ENCODE assay signal across 8 cellular contexts in genomic region chr2:197514754-197515153, GRCh38. TPM values are rescaled to one million over a fixed set of nuclear protein-coding genes. Genes with fewer than 3 reads are reported as not detected.
DNase-seq lines count a peak whose midpoint lies in the region; ATAC-seq and TF ChIP-seq lines count a peak whose summit lies in the region.

No MANE protein-coding gene starts in this region.

- H3K9ac ChIP-seq in HUES6 (ENCODE audit: low read length), result no peak overlapping the region

- peak overlapping the region; percentile 83 for H3K27ac Mint-ChIP-seq in activated T-helper 1 cell treated with anti-CD3 and anti-CD28 coated beads, Interleukin-12 subunit alpha, Interleukin-12 subunit beta, Interleukin-2, Interleukin-4 antibody, amounts not matched to agents 30 ng/mL and 10 ng/mL and 1 ng/mL, durations not matched to agents 14 hours and 24 hours and 36 hours

- H3K4me3 Mint-ChIP-seq in activated T-helper 1 cell treated with anti-CD3 and anti-CD28 coated beads, Interleukin-12 subunit alpha, Interleukin-12 subunit beta, Interleukin-2, Interleukin-4 antibody, amounts not matched to agents 30 ng/mL and 10 ng/mL and 1 ng/mL, durations not matched to agents 14 hours and 24 hours and 36 hours, result peak overlapping the region; percentile 98

- H3K36me3 Mint-ChIP-seq in activated T-helper 1 cell treated with anti-CD3 and anti-CD28 coated beads, Interleukin-12 subunit alpha, Interleukin-12 subunit beta, Interleukin-2, Interleukin-4 antibody, amounts not matched to agents 30 ng/mL and 10 ng/mL and 1 ng/mL, durations not matched to agents 14 hours and 24 hours and 36 hours (ENCODE audit: low read depth), result peaks cover 8% of the 10 kb centered on the region

- H3K27me3 ChIP-seq in HUES6 (ENCODE audit: control insufficient read depth, insufficient read depth, low read length) (no peaks in the 10 kb centered on the region), tibial artery (no peaks in the 10 kb centered on the region)

- H3K9me3 ChIP-seq in HUES6 (ENCODE audit: control insufficient read depth, insufficient read depth, low read depth, low read length), result no peaks in the 10 kb centered on the region
- no peaks in the 10 kb centered on the region for H3K9me3 ChIP-seq in tibial artery

- H3K4me3 ChIP-seq in HUES6 (ENCODE audit: low read depth, low read length), result peak overlapping the region; percentile 88
- H3K4me3 ChIP-seq in tibial artery, result peak overlapping the region; percentile 90 to 93

- H3K36me3 ChIP-seq in HUES6 (ENCODE audit: control insufficient read depth, insufficient read depth, low read length), result peaks cover 6% of the 10 kb centered on the region; the same call in 1 of the 2 replicates
- H3K36me3 ChIP-seq in tibial artery, result no peaks in the 10 kb centered on the region

- ATAC-seq in GM19035 (IDR thresholded peaks at IDR 0.05; ENCODE audit: unreplicated experiment), result no peak
- ATAC-seq in GM21390 (IDR thresholded peaks at IDR 0.05; ENCODE audit: unreplicated experiment), result no peak
- no peak for ATAC-seq in GM21576 (IDR thresholded peaks at IDR 0.05; ENCODE audit: unreplicated experiment)

- no peak for TF ChIP-seq CTCF in C4-2B (conservative IDR thresholded peaks at IDR 0.05)
- TF ChIP-seq CTCF in tibial artery (IDR thresholded peaks at IDR 0.05), result no peak

- H3K4me1 ChIP-seq in HUES6 (ENCODE audit: control insufficient read depth, insufficient read depth, low read length) (peaks cover 9% of the 10 kb centered on the region), tibial artery (peaks cover 0 to 37% (median 14%) of the 10 kb centered on the region in 4 donors)

- peak overlapping the region; percentile 100; the same call in 1 of the 2 replicates for H3K27ac ChIP-seq in C4-2B
- no peak overlapping the region for H3K27ac ChIP-seq in HUES6 (ENCODE audit: low read depth, low read length)
- peak overlapping the region; percentile 92 to 94 for H3K27ac ChIP-seq in tibial artery

- no peak for DNase-seq in activated T-helper 1 cell treated with anti-CD3 and anti-CD28 coated beads, Interleukin-12 subunit alpha, Interleukin-12 subunit beta, Interleukin-2, Interleukin-4 antibody, amounts not matched to agents 30 ng/mL and 10 ng/mL and 1 ng/mL, durations not matched to agents 14 hours and 24 hours and 36 hours (ENCODE audit: low spot score)
- DNase-seq in kidney tubule cell (ENCODE audit: low spot score) (peak; percentile 25), tibial artery (no peak)

- no peaks in the 10 kb centered on the region for H3K9me3 Mint-ChIP-seq in activated T-helper 1 cell treated with anti-CD3 and anti-CD28 coated beads, Interleukin-12 subunit alpha, Interleukin-12 subunit beta, Interleukin-2, Interleukin-4 antibody, amounts not matched to agents 30 ng/mL and 10 ng/mL and 1 ng/mL, durations not matched to agents 14 hours and 24 hours and 36 hours

- intact Hi-C loops in activated T-helper 1 cell treated with anti-CD3 and anti-CD28 coated beads, Interleukin-12 subunit alpha, Interleukin-12 subunit beta, Interleukin-2, Interleukin-4 antibody, amounts not matched to agents 30 ng/mL and 10 ng/mL and 1 ng/mL, durations not matched to agents 14 hours and 24 hours and 36 hours (cut with micrococcal nuclease), result loop anchor here (1.0 to 5.0 kb wide), 3 partner anchors 14 to 877 kb away; partner anchors contain the start of genes CCDC150 and HSPE1
- intact Hi-C loops in tibial artery (cut with DNase I; ENCODE audit: low total_unique reads), result no loop called here

- peaks cover 30% of the 10 kb centered on the region for H3K4me1 Mint-ChIP-seq in activated T-helper 1 cell treated with anti-CD3 and anti-CD28 coated beads, Interleukin-12 subunit alpha, Interleukin-12 subunit beta, Interleukin-2, Interleukin-4 antibody, amounts not matched to agents 30 ng/mL and 10 ng/mL and 1 ng/mL, durations not matched to agents 14 hours and 24 hours and 36 hours (ENCODE audit: low read depth)

- no peaks in the 10 kb centered on the region for H3K27me3 Mint-ChIP-seq in activated T-helper 1 cell treated with anti-CD3 and anti-CD28 coated beads, Interleukin-12 subunit alpha, Interleukin-12 subunit beta, Interleukin-2, Interleukin-4 antibody, amounts not matched to agents 30 ng/mL and 10 ng/mL and 1 ng/mL, durations not matched to agents 14 hours and 24 hours and 36 hours (ENCODE audit: insufficient read depth)

RNA-seq across cellular contexts. Expression of gene MOB4, which starts 1.1 kb away (rescaled TPM):
- total RNA-seq in activated T-helper 1 cell treated with anti-CD3 and anti-CD28 coated beads, Interleukin-12 subunit alpha, Interleukin-12 subunit beta, Interleukin-2, Interleukin-4 antibody, amounts not matched to agents 30 ng/mL and 10 ng/mL and 1 ng/mL, durations not matched to agents 14 hours and 24 hours and 36 hours, result 25.1 and 27.2 TPM in 2 replicates

RNA-seq across cellular contexts. Expression of gene HSPE1, which starts 14.6 kb away (rescaled TPM):
- 325 and 343 TPM in 2 replicates for total RNA-seq in activated T-helper 1 cell treated with anti-CD3 and anti-CD28 coated beads, Interleukin-12 subunit alpha, Interleukin-12 subunit beta, Interleukin-2, Interleukin-4 antibody, amounts not matched to agents 30 ng/mL and 10 ng/mL and 1 ng/mL, durations not matched to agents 14 hours and 24 hours and 36 hours

RNA-seq across cellular contexts. Expression of gene HSPD1, which starts 15.1 kb away (rescaled TPM):
- 811 and 821 TPM in 2 replicates for total RNA-seq in activated T-helper 1 cell treated with anti-CD3 and anti-CD28 coated beads, Interleukin-12 subunit alpha, Interleukin-12 subunit beta, Interleukin-2, Interleukin-4 antibody, amounts not matched to agents 30 ng/mL and 10 ng/mL and 1 ng/mL, durations not matched to agents 14 hours and 24 hours and 36 hours
